Comparison of ENCODE assay signal across 12 cellular contexts in the genomic region with DNA sequence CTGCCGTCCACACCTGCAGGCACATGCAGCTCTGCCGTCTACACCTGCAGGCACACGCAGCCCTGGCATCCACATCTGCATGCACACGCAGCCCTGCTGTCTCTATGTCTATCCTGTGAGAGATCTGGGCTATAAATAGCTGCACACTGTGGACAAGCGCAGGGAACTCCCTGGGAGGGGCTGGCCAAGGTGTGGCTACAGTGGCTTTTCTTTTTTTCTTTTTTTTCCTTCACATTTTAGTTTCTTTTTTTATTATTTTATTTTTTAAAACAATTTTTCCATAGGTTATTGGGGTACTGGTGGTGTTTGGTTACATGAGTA.
"Had no signal": no experiment of that assay in that cellular context is flagged by ENCODE, and none has a peak within 500 bp of the region (broad histone marks: within the 10 kb centered on the region; RNA-seq: fewer than 3 reads in every experiment).

No MANE protein-coding gene starts in this region.

- H3K4me1 Mint-ChIP-seq: nephron had no signal

- DNase-seq: activated CD8-positive, alpha-beta memory T cell treated with anti-CD3 and anti-CD28 coated beads, Interleukin-2, amount 50 U/mL, for 4 hours; activated CD8-positive, alpha-beta T cell treated with anti-CD3 and anti-CD28 coated beads for 36 hours; activated naive CD4-positive, alpha-beta T cell treated with anti-CD3 and anti-CD28 coated beads for 36 hours; activated T-cell treated with anti-CD3 and anti-CD28 coated beads, Interleukin-2, amount 50 U/mL, for 72 hours; body of pancreas; effector memory CD4-positive, alpha-beta T cell; immature natural killer cell; SIG-M5; T-helper 9 cell; thyroid gland had no signal

- H3K4me3 ChIP-seq: body of pancreas, thyroid gland had no signal

- ATAC-seq: activated CD8-positive, alpha-beta T cell treated with anti-CD3 and anti-CD28 coated beads for 36 hours; body of pancreas had no signal

- H3K36me3 ChIP-seq: thyroid gland had no signal

- H3K27me3 ChIP-seq: body of pancreas, thyroid gland had no signal

- H3K9me3 ChIP-seq: thyroid gland had no signal

- H3K4me3 Mint-ChIP-seq: activated CD8-positive, alpha-beta T cell treated with anti-CD3 and anti-CD28 coated beads for 36 hours; activated naive CD4-positive, alpha-beta T cell treated with anti-CD3 and anti-CD28 coated beads for 36 hours; activated T-cell treated with anti-CD3 and anti-CD28 coated beads, Interleukin-2, amount 50 U/mL, for 72 hours; nephron had no signal

- H3K4me1 ChIP-seq: body of pancreas, thyroid gland had no signal

- H3K27ac ChIP-seq: body of pancreas, epithelial cell of prostate, thyroid gland had no signal

- H3K27ac Mint-ChIP-seq: activated CD8-positive, alpha-beta T cell treated with anti-CD3 and anti-CD28 coated beads for 36 hours; activated naive CD4-positive, alpha-beta T cell treated with anti-CD3 and anti-CD28 coated beads for 36 hours; activated T-cell treated with anti-CD3 and anti-CD28 coated beads, Interleukin-2, amount 50 U/mL, for 72 hours; immature natural killer cell; nephron had no signal

- H3K27me3 Mint-ChIP-seq: activated CD8-positive, alpha-beta T cell treated with anti-CD3 and anti-CD28 coated beads for 36 hours had no signal
